20 cellular contexts compared by ENCODE assay signal in genomic region chr1:238652346-238652968, GRCh38.
DNase-seq lines count a peak whose midpoint lies in the region; ATAC-seq and TF ChIP-seq lines count a peak whose summit lies in the region.
"Had no signal": no experiment of that assay in that cellular context is flagged by ENCODE, and none has a peak within 500 bp of the region (broad histone marks: within the 10 kb centered on the region; RNA-seq: fewer than 3 reads in every experiment).

No MANE protein-coding gene starts in this region.

- no peak overlapping the region for H2AFZ ChIP-seq in ACC112 (ENCODE audit: low read length, unreplicated experiment)

- H3K4me1 ChIP-seq in ACC112 (ENCODE audit: control insufficient read depth, insufficient read depth, low read length, unreplicated experiment): peaks cover 39% of the 10 kb centered on the region
- H3K4me1 ChIP-seq: pancreas, spleen had no signal

- H3K27me3 ChIP-seq in ACC112 (ENCODE audit: insufficient read depth, low read length): no peaks in the 10 kb centered on the region
- no peaks in the 10 kb centered on the region for H3K27me3 ChIP-seq in dorsolateral prefrontal cortex
- H3K27me3 ChIP-seq: pancreas, spleen had no signal

- H3K36me3 ChIP-seq in ACC112 (ENCODE audit: insufficient read depth, low read length): peaks cover 14% of the 10 kb centered on the region
- H3K36me3 ChIP-seq: pancreas, spleen had no signal

- H3K79me2 ChIP-seq in ACC112 (ENCODE audit: control insufficient read depth, insufficient read depth, low read length, unreplicated experiment): no peaks in the 10 kb centered on the region

- DNase-seq in HT1080 (ENCODE audit: low read depth): peak; percentile 47
- DNase-seq in astrocyte of the cerebellum (ENCODE audit: low read depth): peak; percentile 89
- peak; percentile 29 for DNase-seq in fibroblast of villous mesenchyme (ENCODE audit: low read depth)
- DNase-seq in dorsolateral prefrontal cortex: no peak
- no peak for DNase-seq in cortex of kidney (lab: John Stamatoyannopoulos, UW)
- DNase-seq: activated CD8-positive, alpha-beta memory T cell treated with anti-CD3 and anti-CD28 coated beads, Interleukin-2, amount 50 U/mL, for 4 hours; activated naive CD4-positive, alpha-beta T cell treated with anti-CD3 and anti-CD28 coated beads, Interleukin-2, amount 50 U/mL, for 16 hours; CD8-positive, alpha-beta T cell; cerebellar nuclear complex; hippocampal formation; KBM-7; left cardiac atrium; NCI-H1417; pancreas; SHP77; spleen; stimulated activated naive CD4-positive, alpha-beta T cell had no signal

- in situ Hi-C loops in astrocyte of the cerebellum (cut with HindIII; ENCODE audit: low sequenced_read_pairs): no loop called here

- no peak for ATAC-seq in GM18511 (IDR thresholded peaks at IDR 0.05; ENCODE audit: unreplicated experiment)
- no peak for ATAC-seq in HG02981 (IDR thresholded peaks at IDR 0.05; ENCODE audit: unreplicated experiment)
- ATAC-seq: CD8-positive, alpha-beta T cell; left cardiac atrium; pancreas had no signal

- H3K27ac ChIP-seq in ACC112 (ENCODE audit: low read depth, low read length): peak overlapping the region; percentile 99
- no peak overlapping the region for H3K27ac ChIP-seq in dorsolateral prefrontal cortex
- H3K27ac ChIP-seq: pancreas, spleen had no signal

- no peak for TF ChIP-seq CTCF in astrocyte of the cerebellum (IDR thresholded peaks at IDR 0.05; ENCODE audit: low read depth, low read length, missing control alignments)
- no peak for TF ChIP-seq CTCF in fibroblast of villous mesenchyme (IDR thresholded peaks at IDR 0.05; ENCODE audit: insufficient read depth, low read depth, low read length)
- TF ChIP-seq CTCF in dorsolateral prefrontal cortex (IDR thresholded peaks at IDR 0.05 in 54 of 56, conservative IDR thresholded peaks at IDR 0.05 in 2 of 56; ENCODE audit: low read depth in 1 of 56, partially characterized antibody in 56 of 56): no peak

- H3K4me3 ChIP-seq in ACC112 (ENCODE audit: low read depth, low read length) (peak overlapping the region; percentile 65; the same call in 1 of the 2 replicates), astrocyte of the cerebellum (ENCODE audit: low read depth, low read length) (no peak overlapping the region), fibroblast of villous mesenchyme (ENCODE audit: low read depth, low read length) (no peak overlapping the region), dorsolateral prefrontal cortex (no peak overlapping the region)
- H3K4me3 ChIP-seq: pancreas, spleen had no signal

- intact Hi-C loops in dorsolateral prefrontal cortex (cut with DNase I): no loop called here

Comparison
In these comparisons a context has a peak if more than half of its experiments do, and no peak if none do; other contexts are left out.
1. DNase-seq: peak in HT1080 (single experiment), astrocyte of the cerebellum (single experiment) and fibroblast of villous mesenchyme (single experiment); none in dorsolateral prefrontal cortex (0 of 10) and cortex of kidney (single experiment).